1 cellular context compared by ENCODE assay signal in genomic region chr19:33392341-33393285, GRCh38.
TF ChIP-seq lines count a peak whose summit lies in the region.

No MANE protein-coding gene starts in this region.

TF ChIP-seq in HepG2, 621 proteins besides CTCF, POLR2A, EP300 and RAD21 (continued from another document and continues in another):
- TF ChIP-seq PRDM4 (CRISPR knock-in tag; IDR thresholded peaks at IDR 0.05; ENCODE audit: borderline replicate concordance) (peak; percentile 93; the same call in 1 of the 2 replicates), ZNF484 (CRISPR knock-in tag; IDR thresholded peaks at IDR 0.05; ENCODE audit: borderline replicate concordance, low read depth) (peak; percentile 98), IKZF1 (IDR thresholded peaks at IDR 0.05) (no peak), ZNF576 (CRISPR knock-in tag; IDR thresholded peaks at IDR 0.05) (peak; percentile 94; the same call in 1 of the 2 replicates), RORA (CRISPR knock-in tag; IDR thresholded peaks at IDR 0.05) (no peak), ZNF564 (CRISPR knock-in tag; IDR thresholded peaks at IDR 0.05) (peak; percentile 98), YY1 (IDR thresholded peaks at IDR 0.05; ENCODE audit: insufficient read depth, insufficient replicate concordance, low read depth, low read length) (no peak), CERS6 (CRISPR knock-in tag; IDR thresholded peaks at IDR 0.05) (peak; percentile 98), CEBPB (IDR thresholded peaks at IDR 0.05; ENCODE audit: borderline replicate concordance, low read depth, low read length) (no peak), ZNF740 (CRISPR knock-in tag; IDR thresholded peaks at IDR 0.05) (peak; percentile 88; the same call in 1 of the 2 replicates), NCOR1 (IDR thresholded peaks at IDR 0.05; ENCODE audit: borderline replicate concordance, low read length) (peak; percentile 59; the same call in 1 of the 2 replicates), STAT6 (CRISPR knock-in tag; IDR thresholded peaks at IDR 0.05; ENCODE audit: borderline replicate concordance) (peak; percentile 93; the same call in 1 of the 2 replicates), KDM1A (CRISPR knock-in tag; IDR thresholded peaks at IDR 0.05) (peak; percentile 26; the same call in 1 of the 2 replicates), SYNCRIP (IDR thresholded peaks at IDR 0.05; ENCODE audit: insufficient read depth, low read depth, low read length) (no peak), GABPA (IDR thresholded peaks at IDR 0.05; ENCODE audit: low read depth, low read length) (no peak), GABPA (CRISPR knock-in tag; IDR thresholded peaks at IDR 0.05; ENCODE audit: low read depth) (peak; percentile 41; the same call in 1 of the 2 replicates), SAP130 (CRISPR knock-in tag; IDR thresholded peaks at IDR 0.05; ENCODE audit: low read depth) (peak; percentile 93), SIX1 (CRISPR knock-in tag; IDR thresholded peaks at IDR 0.05; ENCODE audit: borderline replicate concordance) (peak; percentile 55; the same call in 1 of the 2 replicates), ZFP37 (CRISPR knock-in tag; IDR thresholded peaks at IDR 0.05; ENCODE audit: borderline replicate concordance) (peak; percentile 99), NR2F2 (IDR thresholded peaks at IDR 0.05; ENCODE audit: borderline replicate concordance, low read depth) (peak; percentile 60; the same call in 1 of the 2 replicates), ZBTB8A (CRISPR knock-in tag; IDR thresholded peaks at IDR 0.05; ENCODE audit: borderline replicate concordance, low read depth) (peak; percentile 98), ZNF335 (CRISPR knock-in tag; IDR thresholded peaks at IDR 0.05) (peak; percentile 86), ATF3 (CRISPR knock-in tag; IDR thresholded peaks at IDR 0.05) (peak; percentile 78), HBP1 (CRISPR knock-in tag; IDR thresholded peaks at IDR 0.05; ENCODE audit: low read depth) (no peak; the same call in 1 of the 2 replicates), THAP8 (CRISPR knock-in tag; IDR thresholded peaks at IDR 0.05; ENCODE audit: borderline replicate concordance) (peak; percentile 99), ZBTB34 (CRISPR knock-in tag; IDR thresholded peaks at IDR 0.05) (peak; percentile 98), CENPT (CRISPR knock-in tag; IDR thresholded peaks at IDR 0.05; ENCODE audit: low read depth) (peak; percentile 89; the same call in 1 of the 2 replicates), ZKSCAN8 (CRISPR knock-in tag; IDR thresholded peaks at IDR 0.05; ENCODE audit: borderline replicate concordance) (peak; percentile 87; the same call in 1 of the 2 replicates), MEIS1 (CRISPR knock-in tag; IDR thresholded peaks at IDR 0.05; ENCODE audit: borderline replicate concordance) (peak; percentile 96), ZNF224 (CRISPR knock-in tag; IDR thresholded peaks at IDR 0.05) (peak; percentile 99), ZBTB14 (CRISPR knock-in tag; IDR thresholded peaks at IDR 0.05) (peak; percentile 79), NKX3-1 (CRISPR knock-in tag; IDR thresholded peaks at IDR 0.05) (peak; percentile 100), ISL2 (CRISPR knock-in tag; IDR thresholded peaks at IDR 0.05) (peak; percentile 96), ZNF567 (CRISPR knock-in tag; IDR thresholded peaks at IDR 0.05; ENCODE audit: borderline replicate concordance) (peak; percentile 68; the same call in 1 of the 2 replicates), ZNF646 (CRISPR knock-in tag; IDR thresholded peaks at IDR 0.05) (no peak), ZBTB46 (CRISPR knock-in tag; IDR thresholded peaks at IDR 0.05; ENCODE audit: borderline replicate concordance) (no peak)
